ENCODE assay signal across 8 cellular contexts in the genomic region with DNA sequence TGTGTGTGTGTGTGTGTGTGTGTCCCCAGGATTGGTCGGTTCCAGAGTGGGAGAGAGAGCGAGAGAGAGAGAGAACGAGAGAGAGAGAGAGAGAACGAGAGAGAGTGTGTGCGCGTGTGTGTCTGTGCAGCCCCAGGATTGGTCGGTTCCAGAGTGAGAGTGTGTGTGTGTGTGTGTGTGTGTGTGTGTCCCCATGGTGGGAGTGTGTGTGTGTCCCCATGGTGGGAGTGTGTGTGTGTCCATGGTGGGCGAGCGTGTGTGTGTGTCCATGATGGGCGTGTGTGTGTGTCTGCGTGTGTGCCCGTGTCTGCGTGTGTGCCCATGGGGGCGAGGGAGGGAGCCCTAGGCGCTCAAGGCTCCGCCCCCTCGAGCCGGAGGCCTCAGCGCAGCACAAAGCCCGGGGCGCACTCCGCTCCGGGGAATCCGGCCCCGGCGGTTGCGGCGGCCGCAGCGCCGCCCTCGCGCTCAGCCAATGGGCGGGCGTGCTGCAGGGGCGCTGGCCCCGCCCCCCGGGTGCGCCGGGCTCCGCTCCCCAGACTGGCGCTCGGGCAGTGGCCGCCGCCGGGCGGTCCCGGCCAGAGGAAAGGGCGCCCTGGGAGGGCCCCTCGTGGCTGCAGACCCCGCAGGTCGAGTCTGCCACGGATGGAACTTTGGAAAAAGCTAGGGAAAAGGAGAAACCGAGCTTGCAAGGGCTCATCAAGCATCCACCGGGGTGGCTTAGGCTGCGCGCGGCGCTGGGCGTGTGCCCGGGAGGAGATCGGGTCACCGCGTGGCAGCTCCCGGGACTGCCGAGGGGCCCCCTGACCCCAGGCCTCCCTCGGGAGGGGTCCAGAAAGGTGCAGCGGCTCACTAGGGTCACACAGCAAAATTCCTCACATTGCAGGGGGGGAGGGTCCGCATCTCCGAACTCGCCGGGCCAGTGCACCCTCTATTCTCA.
DNase-seq lines count a peak whose midpoint lies in the region; ATAC-seq and TF ChIP-seq lines count a peak whose summit lies in the region.

No MANE protein-coding gene starts in this region.

- peak overlapping the region; percentile 68 for H3K27ac ChIP-seq in CD4-positive, alpha-beta T cell (ENCODE audit: low read depth, low read length)

- H3K27ac Mint-ChIP-seq in CD4-positive, alpha-beta T cell, result peak overlapping the region; percentile 89

- H3K4me3 Mint-ChIP-seq in CD4-positive, alpha-beta T cell, result peak overlapping the region; percentile 95

- H3K36me3 Mint-ChIP-seq in CD4-positive, alpha-beta T cell (ENCODE audit: low read depth), result peaks cover 10% of the 10 kb centered on the region

- ATAC-seq in CD4-positive, alpha-beta T cell (ENCODE audit: poor library complexity), result peak; percentile 85
- ATAC-seq in GM19328 (IDR thresholded peaks at IDR 0.05; ENCODE audit: unreplicated experiment) (peak; percentile 84), HG03520 (IDR thresholded peaks at IDR 0.05; ENCODE audit: unreplicated experiment) (peak; percentile 87)

- no peak for TF ChIP-seq CTCF in CD4-positive, alpha-beta T cell (IDR thresholded peaks at IDR 0.05)

- no peaks in the 10 kb centered on the region for H3K9me3 Mint-ChIP-seq in CD4-positive, alpha-beta T cell

- POLR2A ChIA-PET in CD4-positive, alpha-beta T cell (lab: Charles Lee), result interaction anchor here (0.5 to 1.5 kb wide), 6 partner anchors 15 to 150 kb away, joined by 3 to 8 read pairs (median 4); a partner anchor contains a TSS

- H3K9me3 ChIP-seq in CD4-positive, alpha-beta T cell (ENCODE audit: control insufficient read depth, low read length), result no peaks in the 10 kb centered on the region

- peaks cover 12% of the 10 kb centered on the region for H3K4me1 Mint-ChIP-seq in CD4-positive, alpha-beta T cell (ENCODE audit: low read depth)

- intact Hi-C loops in CD4-positive, alpha-beta T cell (cut with DNase I, micrococcal nuclease), result loop anchor here (1.0 to 10.0 kb wide), 8 partner anchors 96 to 1109 kb away; a partner anchor contains a TSS

- H3K27me3 ChIP-seq in CD4-positive, alpha-beta T cell (ENCODE audit: control insufficient read depth, insufficient read depth, low read length), result peaks cover 7% of the 10 kb centered on the region

- DNase-seq in CD4-positive, alpha-beta T cell, result peak; percentile 74 to 92 (median 86)
- DNase-seq in NCI-H748 treated with DMSO at 0.1 percent for 48 hours (lab: John Stamatoyannopoulos, UW), result peak; percentile 45
- peak; percentile 59 to 84 for DNase-seq in activated CD8-positive, alpha-beta memory T cell treated with anti-CD3 and anti-CD28 coated beads for 1 hour (ENCODE audit: extremely low read depth in 1 of 2, low read depth in 1 of 2)
- peak; percentile 79 for DNase-seq in effector CD4-positive, alpha-beta T cell
- DNase-seq in lung microvascular endothelial cell (ENCODE audit: low read depth in 2 of 2), result peak; percentile 95 to 97
- peak; percentile 78 to 87 (median 82) for DNase-seq in stimulated activated CD4-positive, alpha-beta T cell treated with anti-CD3 and anti-CD28 coated beads, TNF-alpha, amount 100 ng/mL, for 24 hours (ENCODE audit: low read depth in 3 of 3)

- peaks cover 9% of the 10 kb centered on the region for H3K27me3 Mint-ChIP-seq in CD4-positive, alpha-beta T cell

- CTCF ChIA-PET in CD4-positive, alpha-beta T cell (lab: Charles Lee), result no interaction called here

Comparison
In these comparisons a context has a peak if more than half of its experiments do, and no peak if none do; other contexts are left out.
1. Peak in every context shown above with its lines: DNase-seq, ATAC-seq and H3K27ac ChIP-seq.
2. DNase-seq: peak in every context shown above with its lines; median percentile 96 in lung microvascular endothelial cell; 86 in CD4-positive, alpha-beta T cell; 82 in stimulated activated CD4-positive, alpha-beta T cell treated with anti-CD3 and anti-CD28 coated beads, TNF-alpha, amount 100 ng/mL, for 24 hours; 79 in effector CD4-positive, alpha-beta T cell; 72 in activated CD8-positive, alpha-beta memory T cell treated with anti-CD3 and anti-CD28 coated beads for 1 hour; 45 in NCI-H748 treated with DMSO at 0.1 percent for 48 hours.